14 cellular contexts compared by ENCODE assay signal in the genomic region with DNA sequence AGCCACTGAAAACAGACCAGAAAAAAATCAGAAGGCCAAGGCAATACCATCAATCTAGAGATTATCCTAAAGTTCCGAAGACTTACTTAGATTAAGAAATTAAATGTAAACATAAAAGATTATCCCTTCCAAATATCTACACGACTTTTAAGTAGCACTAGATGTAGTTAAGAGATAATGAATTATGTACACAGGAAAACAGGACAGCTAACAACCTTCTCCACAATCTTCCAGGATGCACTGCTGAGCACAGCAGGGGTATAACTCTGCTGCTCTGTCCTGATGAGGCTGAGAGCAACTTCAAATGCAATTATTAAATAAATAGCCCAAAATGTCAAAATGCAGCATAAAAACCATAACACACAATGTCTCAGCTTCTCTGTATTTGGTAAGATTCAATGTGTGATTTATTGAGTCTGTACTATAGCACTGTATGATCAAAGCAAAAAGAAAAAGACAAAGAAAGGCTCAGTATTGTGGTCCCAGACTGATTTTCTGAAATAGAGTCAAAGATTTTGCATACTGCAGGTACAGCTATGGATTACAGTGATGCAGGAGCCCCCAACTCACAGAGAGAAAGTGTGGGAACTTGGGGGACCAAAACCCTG. TPM values are rescaled to one million over a fixed set of nuclear protein-coding genes. Genes with fewer than 3 reads are reported as not detected.
DNase-seq lines count a peak whose midpoint lies in the region; ATAC-seq and TF ChIP-seq lines count a peak whose summit lies in the region.
"Had no signal": no experiment of that assay in that cellular context is flagged by ENCODE, and none has a peak within 500 bp of the region (broad histone marks: within the 10 kb centered on the region; RNA-seq: fewer than 3 reads in every experiment).

No MANE protein-coding gene starts in this region.

- TF ChIP-seq CTCF in 22Rv1 (IDR thresholded peaks at IDR 0.05) (no peak), LNCaP clone FGC (IDR thresholded peaks at IDR 0.05; ENCODE audit: control insufficient read depth, extremely low read depth, insufficient read depth) (peak; percentile 42), omental fat pad (IDR thresholded peaks at IDR 0.05) (no peak)

- H3K4me3 ChIP-seq in LNCaP clone FGC (ENCODE audit: low read depth, low read length) = no peak overlapping the region
- no peak overlapping the region for H3K4me3 ChIP-seq in right cardiac atrium (ENCODE audit: low read length)
- no peak overlapping the region for H3K4me3 ChIP-seq in skeletal muscle satellite cell (ENCODE audit: low read length)
- H3K4me3 ChIP-seq: GM23248 had no signal

- no peaks in the 10 kb centered on the region for H3K27me3 ChIP-seq in right cardiac atrium (ENCODE audit: control insufficient read depth, insufficient read depth)
- no peaks in the 10 kb centered on the region for H3K27me3 ChIP-seq in skeletal muscle satellite cell (ENCODE audit: control insufficient read depth, insufficient read depth, low read length)

- DNase-seq in LNCaP clone FGC (ENCODE audit: low read depth) = peak; percentile 59
- DNase-seq in right cardiac atrium = no peak
- no peak for DNase-seq in activated T-cell treated with anti-CD3 and anti-CD28 coated beads for 4 hours
- DNase-seq in SKM-1 (lab: John Stamatoyannopoulos, UW; ENCODE audit: unreplicated experiment) = no peak
- DNase-seq in omental fat pad (ENCODE audit: low spot score) = no peak
- DNase-seq: activated CD4-positive, alpha-beta T cell treated with anti-CD3 and anti-CD28 coated beads for 48 hours; activated gamma-delta T cell; amniotic stem cell; GM23248; RPMI8226 had no signal

- peaks cover 18% of the 10 kb centered on the region for H3K36me3 ChIP-seq in skeletal muscle satellite cell (ENCODE audit: insufficient read depth, low read length)

- H3K9me3 ChIP-seq in right cardiac atrium (ENCODE audit: control insufficient read depth, low read length) (no peaks in the 10 kb centered on the region), skeletal muscle satellite cell (replicated peaks; ENCODE audit: low read length) (no peaks in the 10 kb centered on the region)

- ATAC-seq in right cardiac atrium (no peak), GM19463 (IDR thresholded peaks at IDR 0.05; ENCODE audit: unreplicated experiment) (no peak), omental fat pad (ENCODE audit: low FRiP score) (no peak)
- ATAC-seq: HepG2 had no signal

- H3K4me1 ChIP-seq in right cardiac atrium (ENCODE audit: control insufficient read depth, insufficient read depth, low read length) (peaks cover 5% of the 10 kb centered on the region), skeletal muscle satellite cell (ENCODE audit: control insufficient read depth, insufficient read depth, low read length) (peaks cover 38% of the 10 kb centered on the region)

- intact Hi-C loops in right cardiac atrium (cut with DNase I) = no loop called here

- peak overlapping the region; percentile 73 for H3K27ac ChIP-seq in 22Rv1
- H3K27ac ChIP-seq in right cardiac atrium (ENCODE audit: low read length) = peak overlapping the region; percentile 73

- H3K4me2 ChIP-seq in skeletal muscle satellite cell (ENCODE audit: low read length) = peak overlapping the region; percentile 56

- H3K9ac ChIP-seq in skeletal muscle satellite cell (ENCODE audit: low read depth, low read length) = peak overlapping the region; percentile 79

- 68% methylated on average over 2 of the region's 2 CpGs for WGBS in right cardiac atrium

RNA-seq across cellular contexts. Expression of a gene that starts 56.9 kb away (rescaled TPM):
- total RNA-seq in right cardiac atrium (10 to 100 TPM; 44.4 to 57.8 (median 53.5) TPM), omental fat pad (100 to 1,000 TPM in 2 of 4 donors, 10 to 100 TPM in 2; 83.9 to 169 (median 96.9) TPM)
- polyA plus RNA-seq in right cardiac atrium = 17.9 TPM
- total RNA-seq in skeletal muscle satellite cell (2012; rRNA removed) = 69.9 and 94.0 TPM in 2 replicates
